ENCODE assay signal across 19 cellular contexts in genomic region chr1:41935226-41935625, GRCh38. TPM values are rescaled to one million over a fixed set of nuclear protein-coding genes. Genes with fewer than 3 reads are reported as not detected.
DNase-seq lines count a peak whose midpoint lies in the region; ATAC-seq and TF ChIP-seq lines count a peak whose summit lies in the region.
"Had no signal": no experiment of that assay in that cellular context is flagged by ENCODE, and none has a peak within 500 bp of the region (broad histone marks: within the 10 kb centered on the region; RNA-seq: fewer than 3 reads in every experiment).

No MANE protein-coding gene starts in this region.

- no peak overlapping the region for H2BK20ac ChIP-seq in IMR-90 (ENCODE audit: low read depth, low read length)

- H3K56ac ChIP-seq in IMR-90 (ENCODE audit: extremely low read depth, insufficient read depth, low read length) = no peak overlapping the region

- no peaks in the 10 kb centered on the region for H3K9me3 ChIP-seq in IMR-90 (ENCODE audit: control insufficient read depth, insufficient read depth, low read length)
- peaks cover 0 to 13% (median 0%) of the 10 kb centered on the region in 11 donors for H3K9me3 ChIP-seq in heart right ventricle
- H3K9me3 ChIP-seq: body of pancreas, spleen had no signal

- H3K18ac ChIP-seq in IMR-90 (ENCODE audit: low read depth, low read length) = no peak overlapping the region

- no peak overlapping the region for H3K4me2 ChIP-seq in IMR-90 (ENCODE audit: low read depth, low read length)
- H3K4me2 ChIP-seq: BLaER1 treated with 17β-estradiol and CSF1 and Interleukin-3, amounts not matched to agents 10 nM and 100 nM; hepatocyte; KMS-11 had no signal

- no peak overlapping the region for H2AK9ac ChIP-seq in IMR-90 (replicated peaks; ENCODE audit: low read depth, low read length, poor library complexity)

- H3K9ac ChIP-seq in IMR-90 (ENCODE audit: low read depth, low read length) = no peak overlapping the region
- H3K9ac ChIP-seq: BLaER1 treated with 17β-estradiol and CSF1 and Interleukin-3, amounts not matched to agents 10 nM and 100 nM; KMS-11 had no signal

- no peak overlapping the region for H4K8ac ChIP-seq in IMR-90 (ENCODE audit: low read depth in 2 of 2, low read length in 2 of 2)

- H3K4ac ChIP-seq in IMR-90 (ENCODE audit: low read depth, low read length) = no peak overlapping the region

- no peak overlapping the region for H4K5ac ChIP-seq in IMR-90 (ENCODE audit: low read depth, low read length)

- no peak overlapping the region for H2AK5ac ChIP-seq in IMR-90 (ENCODE audit: low read depth, low read length)

- H3K4me3 ChIP-seq in IMR-90 (ENCODE audit: insufficient read depth, low read depth, low read length) = no peak overlapping the region
- H3K4me3 ChIP-seq in cardiac fibroblast (replicated peaks in 1 of 2; ENCODE audit: low read depth in 2 of 2, low read length in 2 of 2) = no peak overlapping the region
- H3K4me3 ChIP-seq in heart right ventricle = no peak overlapping the region
- H3K4me3 ChIP-seq: BLaER1 treated with 17β-estradiol and CSF1 and Interleukin-3, amounts not matched to agents 10 nM and 100 nM; body of pancreas; hepatocyte; ovary; spleen had no signal

- no peaks in the 10 kb centered on the region for H3K27me3 ChIP-seq in IMR-90 (ENCODE audit: control insufficient read depth, insufficient read depth, low read length)
- H3K27me3 ChIP-seq in heart right ventricle = no peaks in the 10 kb centered on the region
- H3K27me3 ChIP-seq: BLaER1 treated with 17β-estradiol and CSF1 and Interleukin-3, amounts not matched to agents 10 nM and 100 nM; body of pancreas; ovary; spleen had no signal

- CTCF ChIA-PET in IMR-90 (lab: Yijun Ruan, JAX) = no interaction called here

- BruUV-seq in IMR-90 (replicated peaks; lab: Mats Ljungman, UMichigan) = no TSS peak

- intact Hi-C loops in IMR-90 (cut with micrococcal nuclease) (no loop called here), heart right ventricle (cut with DNase I) (no loop called here)

- H4K91ac ChIP-seq in IMR-90 (ENCODE audit: insufficient read depth, low read depth, low read length) = no peak overlapping the region

- no peaks in the 10 kb centered on the region for H4K20me1 ChIP-seq in IMR-90 (ENCODE audit: insufficient read depth, low read length)
- H4K20me1 ChIP-seq: BLaER1 treated with 17β-estradiol and CSF1 and Interleukin-3, amounts not matched to agents 10 nM and 100 nM had no signal

- H2BK15ac ChIP-seq in IMR-90 (ENCODE audit: low read depth, low read length) = no peak overlapping the region

- no peak overlapping the region for H2BK5ac ChIP-seq in IMR-90 (ENCODE audit: low read depth, low read length, poor library complexity, severe bottlenecking)

- no peak for TF ChIP-seq POLR2A in IMR-90 (IDR thresholded peaks at IDR 0.05; ENCODE audit: low read depth, low read length)

- no peak for TF ChIP-seq RAD21 in IMR-90 (IDR thresholded peaks at IDR 0.05; ENCODE audit: low read length)

- POLR2A ChIA-PET in IMR-90 (lab: Charles Lee; ENCODE audit: unreplicated experiment) = no interaction called here

- no peak overlapping the region for H3K23ac ChIP-seq in IMR-90 (ENCODE audit: low read depth, low read length)

- ATAC-seq in IMR-90 (ENCODE audit: low read depth) = no peak
- no peak for ATAC-seq in GM18868 (IDR thresholded peaks at IDR 0.05; ENCODE audit: unreplicated experiment)
- no peak for ATAC-seq in heart right ventricle
- ATAC-seq: body of pancreas had no signal

- no peak overlapping the region for H2BK120ac ChIP-seq in IMR-90 (ENCODE audit: low read depth, low read length)

- H3K9me1 ChIP-seq in IMR-90 (ENCODE audit: insufficient read depth, low read length) = 0 out of 2 replicates have a peak, but pooled peaks cover 2% of the 10 kb centered on the region

- no peaks in the 10 kb centered on the region for H3K79me1 ChIP-seq in IMR-90 (ENCODE audit: low read depth in 1 of 2, low read length in 2 of 2)

- TF ChIP-seq CTCF in IMR-90 (conservative IDR thresholded peaks at IDR 0.05; ENCODE audit: low read depth, low read length) (no peak), cardiac fibroblast (IDR thresholded peaks at IDR 0.05; ENCODE audit: low read depth, low read length) (no peak), heart right ventricle (IDR thresholded peaks at IDR 0.05) (no peak)

- no CpG with 5 or more reads among the region's 1 CpG for WGBS in IMR-90 (ENCODE audit: extremely low coverage in 2 of 2, insufficient read length in 1 of 2), 2 experiments
- WGBS in heart right ventricle, 2 donors = 53 to 63% methylated on average over 1 of the region's 1 CpG

- dilution Hi-C loops in IMR-90 (cut with HindIII; ENCODE audit: low sequenced_read_pairs, unreplicated experiment) = no loop called here

- H3K27ac ChIP-seq in IMR-90 (ENCODE audit: insufficient read depth, low read length) = no peak overlapping the region
- no peak overlapping the region for H3K27ac ChIP-seq in heart right ventricle
- H3K27ac ChIP-seq: BLaER1 treated with 17β-estradiol and CSF1 and Interleukin-3, amounts not matched to agents 10 nM and 100 nM; body of pancreas; hepatocyte; KMS-11; ovary; spleen had no signal

- H3K36me3 ChIP-seq in IMR-90 (ENCODE audit: control insufficient read depth, insufficient read depth, low read length) = no peaks in the 10 kb centered on the region
- H3K36me3 ChIP-seq in heart right ventricle = no peaks in the 10 kb centered on the region
- H3K36me3 ChIP-seq: BLaER1 treated with 17β-estradiol and CSF1 and Interleukin-3, amounts not matched to agents 10 nM and 100 nM; ovary; spleen had no signal

- in situ Hi-C loops in IMR-90 (cut with MboI; ENCODE audit: low sequenced_read_pairs) = no loop called here

- no peak overlapping the region for H2AFZ ChIP-seq in IMR-90 (replicated peaks; ENCODE audit: low read length, poor library complexity)
- H2AFZ ChIP-seq: hepatocyte had no signal

- DNase-seq in DMS153 (lab: John Stamatoyannopoulos, UW) (peak; percentile 31), IMR-90 (peak; percentile 34), cardiac fibroblast (ENCODE audit: low read depth in 2 of 2) (peak; percentile 64 to 65), medulla oblongata (ENCODE audit: extremely low spot score) (peak; percentile 76), heart right ventricle (no peak), retina (no peak)
- no peak for DNase-seq in activated CD4-positive, alpha-beta T cell treated with anti-CD3 and anti-CD28 coated beads, Interleukin-2, amount 50 U/mL, for 4 hours
- DNase-seq: activated CD4-positive, alpha-beta T cell treated with anti-CD3 and anti-CD28 coated beads for 48 hours; activated naive CD4-positive, alpha-beta T cell treated with anti-CD3 and anti-CD28 coated beads, Interleukin-2, amount 10 ng/mL, durations not matched to agents 7 days and 5 days; activated T-cell treated with anti-CD3 and anti-CD28 coated beads for 4 hours; body of pancreas; DMS79 treated with DMSO at 0.1 percent for 48 hours; NCI-H2227 treated with DMSO at 0.1 percent for 48 hours; ovary; spleen had no signal

- H3K4me1 ChIP-seq in IMR-90 (ENCODE audit: control insufficient read depth, insufficient read depth, low read length) = no peaks in the 10 kb centered on the region
- H3K4me1 ChIP-seq in heart right ventricle = peaks cover 0 to 3% (median 0%) of the 10 kb centered on the region in 9 donors
- H3K4me1 ChIP-seq: BLaER1 treated with 17β-estradiol and CSF1 and Interleukin-3, amounts not matched to agents 10 nM and 100 nM; body of pancreas; spleen had no signal

- no peak overlapping the region for H3K14ac ChIP-seq in IMR-90 (replicated peaks; ENCODE audit: low read depth, low read length)

TF ChIP-seq in IMR-90, 13 proteins besides CTCF, POLR2A, EP300 and RAD21:
- TF ChIP-seq, protein P1, sequence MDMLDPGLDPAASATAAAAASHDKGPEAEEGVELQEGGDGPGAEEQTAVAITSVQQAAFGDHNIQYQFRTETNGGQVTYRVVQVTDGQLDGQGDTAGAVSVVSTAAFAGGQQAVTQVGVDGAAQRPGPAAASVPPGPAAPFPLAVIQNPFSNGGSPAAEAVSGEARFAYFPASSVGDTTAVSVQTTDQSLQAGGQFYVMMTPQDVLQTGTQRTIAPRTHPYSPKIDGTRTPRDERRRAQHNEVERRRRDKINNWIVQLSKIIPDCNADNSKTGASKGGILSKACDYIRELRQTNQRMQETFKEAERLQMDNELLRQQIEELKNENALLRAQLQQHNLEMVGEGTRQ (IDR thresholded peaks at IDR 0.05; ENCODE audit: low read depth, low read length) = no peak
- TF ChIP-seq MAZ (IDR thresholded peaks at IDR 0.05; ENCODE audit: borderline replicate concordance, low read depth, low read length) = no peak
- TF ChIP-seq RCOR1 (IDR thresholded peaks at IDR 0.05; ENCODE audit: insufficient replicate concordance, low read length) = no peak
TF ChIP-seq in IMR-90: peak in this region for 0.

RNA-seq across cellular contexts. Expression of gene HIVEP3, which starts 16.5 kb away (rescaled TPM):
- total RNA-seq in IMR-90 (2012; rRNA removed) (1.1 and 1.4 TPM in 2 replicates), heart right ventricle (1 to 10 TPM; 3.8 to 7.5 (median 5.4) TPM)
- polyA plus RNA-seq in IMR-90 (2012; rRNA removed) (3.6 and 4.0 TPM in 2 replicates), heart right ventricle (1 to 10 TPM; 2.6 to 4.5 TPM)
- 2.5 and 2.7 TPM in 2 replicates for polyA plus RNA-seq in IMR-90 (2012; cell fraction: cytosol; rRNA removed)
- 2.1 and 3.1 TPM in 2 replicates for polyA plus RNA-seq in IMR-90 (2012; cell fraction: nucleus; rRNA removed; ENCODE audit: low replicate concordance)

Comparison
In these comparisons a context has a peak if more than half of its experiments do, and no peak if none do; other contexts are left out.
1. DNase-seq: peak in DMS153 (single experiment), IMR-90 (single experiment), cardiac fibroblast (2 of 2) and medulla oblongata (single experiment); none in activated CD4-positive, alpha-beta T cell treated with anti-CD3 and anti-CD28 coated beads, Interleukin-2, amount 50 U/mL, for 4 hours (0 of 2), heart right ventricle (0 of 2) and retina (single experiment).